ENCODE assay signal across 1 cellular context in the genomic region with DNA sequence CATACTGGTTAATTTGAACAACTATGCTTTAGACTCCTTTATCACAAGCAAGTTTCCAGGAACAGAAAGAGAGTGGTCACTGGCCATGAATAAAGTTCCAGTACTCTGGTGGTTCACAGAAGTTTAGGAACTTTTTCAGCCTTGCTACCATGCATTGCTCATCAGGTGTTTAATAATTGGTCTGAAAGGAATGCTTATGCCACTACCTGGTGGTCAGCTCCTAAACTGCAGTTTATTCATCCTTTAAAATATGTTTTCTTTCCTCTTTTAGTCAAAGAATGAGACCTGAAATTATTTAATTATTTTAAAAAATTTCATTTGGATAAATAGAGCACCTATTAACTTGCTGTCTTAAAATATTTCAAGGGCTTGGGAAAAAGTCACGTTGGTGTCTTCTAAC.
TF ChIP-seq lines count a peak whose summit lies in the region.

No MANE protein-coding gene starts in this region.

TF ChIP-seq in WTC11, 78 proteins besides CTCF, POLR2A, EP300 and RAD21 (continued from another document):
- TF ChIP-seq, protein P1, sequence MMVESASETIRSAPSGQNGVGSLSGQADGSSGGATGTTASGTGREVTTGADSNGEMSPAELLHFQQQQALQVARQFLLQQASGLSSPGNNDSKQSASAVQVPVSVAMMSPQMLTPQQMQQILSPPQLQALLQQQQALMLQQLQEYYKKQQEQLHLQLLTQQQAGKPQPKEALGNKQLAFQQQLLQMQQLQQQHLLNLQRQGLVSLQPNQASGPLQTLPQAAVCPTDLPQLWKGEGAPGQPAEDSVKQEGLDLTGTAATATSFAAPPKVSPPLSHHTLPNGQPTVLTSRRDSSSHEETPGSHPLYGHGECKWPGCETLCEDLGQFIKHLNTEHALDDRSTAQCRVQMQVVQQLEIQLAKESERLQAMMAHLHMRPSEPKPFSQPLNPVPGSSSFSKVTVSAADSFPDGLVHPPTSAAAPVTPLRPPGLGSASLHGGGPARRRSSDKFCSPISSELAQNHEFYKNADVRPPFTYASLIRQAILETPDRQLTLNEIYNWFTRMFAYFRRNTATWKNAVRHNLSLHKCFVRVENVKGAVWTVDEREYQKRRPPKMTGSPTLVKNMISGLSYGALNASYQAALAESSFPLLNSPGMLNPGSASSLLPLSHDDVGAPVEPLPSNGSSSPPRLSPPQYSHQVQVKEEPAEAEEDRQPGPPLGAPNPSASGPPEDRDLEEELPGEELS (CRISPR knock-in tag; IDR thresholded peaks at IDR 0.05) = no peak
- no peak for TF ChIP-seq ZNF219 (CRISPR knock-in tag; IDR thresholded peaks at IDR 0.05; ENCODE audit: borderline replicate concordance)
- TF ChIP-seq, protein P2, sequence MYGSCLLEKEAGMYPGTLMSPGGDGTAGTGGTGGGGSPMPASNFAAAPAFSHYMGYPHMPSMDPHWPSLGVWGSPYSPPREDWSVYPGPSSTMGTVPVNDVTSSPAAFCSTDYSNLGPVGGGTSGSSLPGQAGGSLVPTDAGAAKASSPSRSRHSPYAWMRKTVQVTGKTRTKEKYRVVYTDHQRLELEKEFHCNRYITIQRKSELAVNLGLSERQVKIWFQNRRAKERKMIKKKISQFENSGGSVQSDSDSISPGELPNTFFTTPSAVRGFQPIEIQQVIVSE (CRISPR knock-in tag; IDR thresholded peaks at IDR 0.05; ENCODE audit: borderline replicate concordance) = no peak
- TF ChIP-seq, protein P3, sequence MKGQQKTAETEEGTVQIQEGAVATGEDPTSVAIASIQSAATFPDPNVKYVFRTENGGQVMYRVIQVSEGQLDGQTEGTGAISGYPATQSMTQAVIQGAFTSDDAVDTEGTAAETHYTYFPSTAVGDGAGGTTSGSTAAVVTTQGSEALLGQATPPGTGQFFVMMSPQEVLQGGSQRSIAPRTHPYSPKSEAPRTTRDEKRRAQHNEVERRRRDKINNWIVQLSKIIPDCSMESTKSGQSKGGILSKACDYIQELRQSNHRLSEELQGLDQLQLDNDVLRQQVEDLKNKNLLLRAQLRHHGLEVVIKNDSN (CRISPR knock-in tag; IDR thresholded peaks at IDR 0.05) = no peak
- TF ChIP-seq, protein P4, sequence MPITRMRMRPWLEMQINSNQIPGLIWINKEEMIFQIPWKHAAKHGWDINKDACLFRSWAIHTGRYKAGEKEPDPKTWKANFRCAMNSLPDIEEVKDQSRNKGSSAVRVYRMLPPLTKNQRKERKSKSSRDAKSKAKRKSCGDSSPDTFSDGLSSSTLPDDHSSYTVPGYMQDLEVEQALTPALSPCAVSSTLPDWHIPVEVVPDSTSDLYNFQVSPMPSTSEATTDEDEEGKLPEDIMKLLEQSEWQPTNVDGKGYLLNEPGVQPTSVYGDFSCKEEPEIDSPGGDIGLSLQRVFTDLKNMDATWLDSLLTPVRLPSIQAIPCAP (CRISPR knock-in tag; IDR thresholded peaks at IDR 0.05) = no peak
- TF ChIP-seq, protein P5, sequence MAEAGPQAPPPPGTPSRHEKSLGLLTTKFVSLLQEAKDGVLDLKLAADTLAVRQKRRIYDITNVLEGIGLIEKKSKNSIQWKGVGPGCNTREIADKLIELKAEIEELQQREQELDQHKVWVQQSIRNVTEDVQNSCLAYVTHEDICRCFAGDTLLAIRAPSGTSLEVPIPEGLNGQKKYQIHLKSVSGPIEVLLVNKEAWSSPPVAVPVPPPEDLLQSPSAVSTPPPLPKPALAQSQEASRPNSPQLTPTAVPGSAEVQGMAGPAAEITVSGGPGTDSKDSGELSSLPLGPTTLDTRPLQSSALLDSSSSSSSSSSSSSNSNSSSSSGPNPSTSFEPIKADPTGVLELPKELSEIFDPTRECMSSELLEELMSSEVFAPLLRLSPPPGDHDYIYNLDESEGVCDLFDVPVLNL (CRISPR knock-in tag; IDR thresholded peaks at IDR 0.05; ENCODE audit: borderline replicate concordance, low read depth) = no peak
- TF ChIP-seq, protein P6, sequence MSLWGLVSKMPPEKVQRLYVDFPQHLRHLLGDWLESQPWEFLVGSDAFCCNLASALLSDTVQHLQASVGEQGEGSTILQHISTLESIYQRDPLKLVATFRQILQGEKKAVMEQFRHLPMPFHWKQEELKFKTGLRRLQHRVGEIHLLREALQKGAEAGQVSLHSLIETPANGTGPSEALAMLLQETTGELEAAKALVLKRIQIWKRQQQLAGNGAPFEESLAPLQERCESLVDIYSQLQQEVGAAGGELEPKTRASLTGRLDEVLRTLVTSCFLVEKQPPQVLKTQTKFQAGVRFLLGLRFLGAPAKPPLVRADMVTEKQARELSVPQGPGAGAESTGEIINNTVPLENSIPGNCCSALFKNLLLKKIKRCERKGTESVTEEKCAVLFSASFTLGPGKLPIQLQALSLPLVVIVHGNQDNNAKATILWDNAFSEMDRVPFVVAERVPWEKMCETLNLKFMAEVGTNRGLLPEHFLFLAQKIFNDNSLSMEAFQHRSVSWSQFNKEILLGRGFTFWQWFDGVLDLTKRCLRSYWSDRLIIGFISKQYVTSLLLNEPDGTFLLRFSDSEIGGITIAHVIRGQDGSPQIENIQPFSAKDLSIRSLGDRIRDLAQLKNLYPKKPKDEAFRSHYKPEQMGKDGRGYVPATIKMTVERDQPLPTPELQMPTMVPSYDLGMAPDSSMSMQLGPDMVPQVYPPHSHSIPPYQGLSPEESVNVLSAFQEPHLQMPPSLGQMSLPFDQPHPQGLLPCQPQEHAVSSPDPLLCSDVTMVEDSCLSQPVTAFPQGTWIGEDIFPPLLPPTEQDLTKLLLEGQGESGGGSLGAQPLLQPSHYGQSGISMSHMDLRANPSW (CRISPR knock-in tag; conservative IDR thresholded peaks at IDR 0.05; ENCODE audit: low read depth) = no peak
- TF ChIP-seq, protein P7, sequence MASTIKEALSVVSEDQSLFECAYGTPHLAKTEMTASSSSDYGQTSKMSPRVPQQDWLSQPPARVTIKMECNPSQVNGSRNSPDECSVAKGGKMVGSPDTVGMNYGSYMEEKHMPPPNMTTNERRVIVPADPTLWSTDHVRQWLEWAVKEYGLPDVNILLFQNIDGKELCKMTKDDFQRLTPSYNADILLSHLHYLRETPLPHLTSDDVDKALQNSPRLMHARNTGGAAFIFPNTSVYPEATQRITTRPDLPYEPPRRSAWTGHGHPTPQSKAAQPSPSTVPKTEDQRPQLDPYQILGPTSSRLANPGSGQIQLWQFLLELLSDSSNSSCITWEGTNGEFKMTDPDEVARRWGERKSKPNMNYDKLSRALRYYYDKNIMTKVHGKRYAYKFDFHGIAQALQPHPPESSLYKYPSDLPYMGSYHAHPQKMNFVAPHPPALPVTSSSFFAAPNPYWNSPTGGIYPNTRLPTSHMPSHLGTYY (CRISPR knock-in tag; IDR thresholded peaks at IDR 0.05) = no peak
